ENCODE assay signal across 22 cellular contexts in genomic region chr1:165539908-165540307, GRCh38. TPM values are rescaled to one million over a fixed set of nuclear protein-coding genes. Genes with fewer than 3 reads are reported as not detected.
DNase-seq lines count a peak whose midpoint lies in the region; ATAC-seq, FAIRE-seq and TF ChIP-seq lines count a peak whose summit lies in the region.
"Had no signal": no experiment of that assay in that cellular context is flagged by ENCODE, and none has a peak within 500 bp of the region (broad histone marks: within the 10 kb centered on the region; RNA-seq: fewer than 3 reads in every experiment).

No MANE protein-coding gene starts in this region.

- no peaks in the 10 kb centered on the region for H3K9me3 Mint-ChIP-seq in nephron

- ATAC-seq in Right ventricle myocardium inferior = peak; percentile 68
- ATAC-seq in heart left ventricle = peak; percentile 44 to 73 (median 56)
- no peak for ATAC-seq in upper lobe of left lung (ENCODE audit: low FRiP score in 2 of 2)

- DNase-seq in Right ventricle myocardium inferior (ENCODE audit: missing footprints) = no peak
- no peak for DNase-seq in cardiac septum (ENCODE audit: low spot score)
- DNase-seq in heart left ventricle = peak in 2 of 5 donors; percentile 28 to 31
- DNase-seq in upper lobe of left lung = no peak
- no peak for DNase-seq in cerebellar nuclear complex (lab: John Stamatoyannopoulos, UW)
- no peak for DNase-seq in H54 (ENCODE audit: insufficient read length, low spot score)
- DNase-seq in RPMI8226 = no peak
- DNase-seq: 8988T, DMS 273 treated with DMSO at 0.1 percent for 48 hours, NCI-H1092 treated with DMSO at 0.1 percent for 48 hours, NCI-H187 treated with DMSO at 0.1 percent for 48 hours, NCI-H2171, NCI-H82 had no signal

- no peak for TF ChIP-seq EP300 in upper lobe of left lung (IDR thresholded peaks at IDR 0.05)

- H3K27me3 Mint-ChIP-seq in nephron (ENCODE audit: low read depth) = no peaks in the 10 kb centered on the region

- TF ChIP-seq POLR2A in heart left ventricle (IDR thresholded peaks at IDR 0.05) (no peak), upper lobe of left lung (IDR thresholded peaks at IDR 0.05) (no peak), H54 (IDR thresholded peaks at IDR 0.05; ENCODE audit: low read depth, low read length) (no peak)

- WGBS in heart left ventricle, 4 donors = 17 to 25% (median 21%) methylated on average over 3 of the region's 3 CpGs
- WGBS in upper lobe of left lung, 2 donors = 65 to 73% methylated on average over 3 of the region's 3 CpGs

- H3K27ac ChIP-seq in heart left ventricle (peak overlapping the region in 10 of 12 donors; percentile 35 to 87 (median 70)), upper lobe of left lung (no peak overlapping the region)
- H3K27ac ChIP-seq: BLaER1 treated with 17β-estradiol and CSF1 and Interleukin-3, amounts not matched to agents 10 nM and 100 nM; KMS-11; SJCRH30 had no signal

- H3K4me1 ChIP-seq in heart left ventricle (peaks cover 0 to 42% (median 22%) of the 10 kb centered on the region in 12 donors), upper lobe of left lung (peaks cover 3 to 13% (median 7%) of the 10 kb centered on the region in 4 donors)

- no peak for FAIRE-seq in H54 (lab: Jason Lieb, UNC)
- FAIRE-seq: H1, RCC 7860 had no signal

- H3K36me3 Mint-ChIP-seq in nephron (ENCODE audit: low read depth) = no peaks in the 10 kb centered on the region

- peak overlapping the region; percentile 31 to 79 (median 79) for H3K27ac Mint-ChIP-seq in nephron

- H3K36me3 ChIP-seq in heart left ventricle = no peaks in the 10 kb centered on the region
- no peaks in the 10 kb centered on the region for H3K36me3 ChIP-seq in upper lobe of left lung
- H3K36me3 ChIP-seq: BLaER1 treated with 17β-estradiol and CSF1 and Interleukin-3, amounts not matched to agents 10 nM and 100 nM; SJCRH30 had no signal

- H3K4me3 ChIP-seq in heart left ventricle (no peak overlapping the region), upper lobe of left lung (no peak overlapping the region)
- H3K4me3 ChIP-seq: BLaER1 treated with 17β-estradiol and CSF1 and Interleukin-3, amounts not matched to agents 10 nM and 100 nM; SJCRH30 had no signal

- no peaks in the 10 kb centered on the region for H3K9me3 ChIP-seq in heart left ventricle
- no peaks in the 10 kb centered on the region for H3K9me3 ChIP-seq in upper lobe of left lung
- H3K9me3 ChIP-seq: BLaER1 treated with 17β-estradiol and CSF1 and Interleukin-3, amounts not matched to agents 10 nM and 100 nM; SJCRH30 had no signal

- H3K27me3 ChIP-seq in heart left ventricle (peaks cover 0 to 5% (median 0%) of the 10 kb centered on the region in 9 donors), upper lobe of left lung (no peaks in the 10 kb centered on the region)
- H3K27me3 ChIP-seq: BLaER1 treated with 17β-estradiol and CSF1 and Interleukin-3, amounts not matched to agents 10 nM and 100 nM; SJCRH30 had no signal

- intact Hi-C loops in Right ventricle myocardium inferior (cut with DNase I) = loop anchor here (5.0 kb wide), 2 partner anchors 88 to 123 kb away; no protein-coding TSS in a partner anchor
- intact Hi-C loops in cardiac septum (cut with DNase I) = loop anchor here (5.0 kb wide), 1 partner anchor 88 kb away; no protein-coding TSS in a partner anchor
- intact Hi-C loops in heart left ventricle (cut with DNase I) = loop anchor here in 5 of 10 donors (5.0 to 10.0 kb wide), 5 partner anchors 53 to 133 kb away; no protein-coding TSS in a partner anchor

- no peak for TF ChIP-seq CTCF in heart left ventricle (IDR thresholded peaks at IDR 0.05)
- no peak for TF ChIP-seq CTCF in nephron (IDR thresholded peaks at IDR 0.05; ENCODE audit: unreplicated experiment in 3 of 3)
- TF ChIP-seq CTCF in upper lobe of left lung (IDR thresholded peaks at IDR 0.05) = no peak

- peaks cover 57% of the 10 kb centered on the region for H3K4me1 Mint-ChIP-seq in nephron

- no peak overlapping the region for H3K4me3 Mint-ChIP-seq in nephron

RNA-seq across cellular contexts. Expression of gene LRRC52, which starts 3.9 kb away (rescaled TPM):
- total RNA-seq in Right ventricle myocardium inferior (0.30 TPM), cardiac septum (not detected), heart left ventricle (1 to 10 TPM in 1 of 9 donors, under 1 TPM in 4, not detected in 4; 0.17 to 1.0 (median 0.44) TPM), upper lobe of left lung (1 to 10 TPM in 1 of 6 donors, under 1 TPM in 2, not detected in 3; 0.44 to 1.7 (median 0.46) TPM)
- under 1 TPM; 0.12 to 0.15 TPM for polyA plus RNA-seq in heart left ventricle
- total RNA-seq: Daoy, H1, MCF 10A, NCI-H460, SJCRH30 had no signal

Comparison
In these comparisons a context has a peak if more than half of its experiments do, and no peak if none do; other contexts are left out.
1. ATAC-seq: peak in Right ventricle myocardium inferior (single experiment) and heart left ventricle (4 of 4); none in upper lobe of left lung (0 of 2).
2. H3K27ac ChIP-seq: peak in heart left ventricle (10 of 12); none in upper lobe of left lung (0 of 4).